ENCODE assay signal across 10 cellular contexts in genomic region chr20:34639755-34640222, GRCh38. TPM values are rescaled to one million over a fixed set of nuclear protein-coding genes. Genes with fewer than 3 reads are reported as not detected.
DNase-seq lines count a peak whose midpoint lies in the region; ATAC-seq and TF ChIP-seq lines count a peak whose summit lies in the region.
"Had no signal": no experiment of that assay in that cellular context is flagged by ENCODE, and none has a peak within 500 bp of the region (broad histone marks: within the 10 kb centered on the region; RNA-seq: fewer than 3 reads in every experiment).

No MANE protein-coding gene starts in this region.

- ATAC-seq in stimulated activated naive B cell treated with anti-CD40 and anti-IgM and Interleukin-4, amounts not matched to agents 10 μg/mL and 1 μg/mL and 100 μg/mL, for 72 hours (replicated peaks), result no peak
- no peak for ATAC-seq in HG02981 (IDR thresholded peaks at IDR 0.05; ENCODE audit: unreplicated experiment)
- no peak for ATAC-seq in GM19455 (IDR thresholded peaks at IDR 0.05; ENCODE audit: unreplicated experiment)
- ATAC-seq: stimulated activated naive CD8-positive, alpha-beta T cell treated with anti-CD3 and anti-CD28 coated beads, Interleukin-15, Interleukin-2, amounts not matched to agents 100 U/mL and 50 U/mL, for 24 hours had no signal

- intact Hi-C loops in dorsolateral prefrontal cortex (cut with DNase I), result loop anchor here in 1 of 2 donors (5.0 kb wide), 1 partner anchor 38 kb away; the partner anchor contains the start of gene PIGU

- H3K36me3 ChIP-seq in KOPT-K1 (ENCODE audit: insufficient read depth, low read length), result peaks cover 64% of the 10 kb centered on the region

- DNase-seq in NCI-H510A (lab: John Stamatoyannopoulos, UW), result peak; percentile 89
- no peak for DNase-seq in dorsolateral prefrontal cortex
- DNase-seq in stimulated activated naive B cell treated with anti-CD40 and anti-IgM and Interleukin-4, amounts not matched to agents 10 μg/mL and 1 μg/mL and 100 μg/mL, for 72 hours, result no peak
- DNase-seq in NOMO-1 treated with DMSO at 0.1 percent for 48 hours (lab: John Stamatoyannopoulos, UW; ENCODE audit: unreplicated experiment), result no peak
- no peak for DNase-seq in activated gamma-delta T cell treated with Interleukin-2 at 50 U/mL for 16 hours
- DNase-seq: H9; stimulated activated naive CD8-positive, alpha-beta T cell treated with anti-CD3 and anti-CD28 coated beads, Interleukin-15, Interleukin-2, amounts not matched to agents 100 U/mL and 50 U/mL, for 24 hours had no signal

- no peaks in the 10 kb centered on the region for H3K27me3 ChIP-seq in dorsolateral prefrontal cortex

- no peak overlapping the region for H3K4me3 Mint-ChIP-seq in stimulated activated naive B cell treated with anti-CD40 and anti-IgM and Interleukin-4, amounts not matched to agents 10 μg/mL and 1 μg/mL and 100 μg/mL, for 72 hours
- H3K4me3 Mint-ChIP-seq: H9 had no signal

- no peaks in the 10 kb centered on the region for H3K4me1 Mint-ChIP-seq in stimulated activated naive B cell treated with anti-CD40 and anti-IgM and Interleukin-4, amounts not matched to agents 10 μg/mL and 1 μg/mL and 100 μg/mL, for 72 hours
- H3K4me1 Mint-ChIP-seq: H9 had no signal

- H3K27ac ChIP-seq in KOPT-K1 (ENCODE audit: low read depth, low read length, poor library complexity, severe bottlenecking) (peak overlapping the region; percentile 27), dorsolateral prefrontal cortex (peak overlapping the region in 56 of 59 donors; percentile 26 to 99 (median 95))

- no peak overlapping the region for H3K4me3 ChIP-seq in dorsolateral prefrontal cortex

- no peak for TF ChIP-seq CTCF in dorsolateral prefrontal cortex (IDR thresholded peaks at IDR 0.05 in 54 of 56, conservative IDR thresholded peaks at IDR 0.05 in 2 of 56; ENCODE audit: low read depth in 1 of 56, partially characterized antibody in 56 of 56)

- no peaks in the 10 kb centered on the region for H3K9me3 ChIP-seq in KOPT-K1 (ENCODE audit: insufficient read depth, low read length, poor library complexity, severe bottlenecking)

- peaks cover 24 to 50% of the 10 kb centered on the region in 2 donors for H3K36me3 Mint-ChIP-seq in stimulated activated naive B cell treated with anti-CD40 and anti-IgM and Interleukin-4, amounts not matched to agents 10 μg/mL and 1 μg/mL and 100 μg/mL, for 72 hours

- no peaks in the 10 kb centered on the region for H3K9me3 Mint-ChIP-seq in stimulated activated naive B cell treated with anti-CD40 and anti-IgM and Interleukin-4, amounts not matched to agents 10 μg/mL and 1 μg/mL and 100 μg/mL, for 72 hours
- H3K9me3 Mint-ChIP-seq: H9 had no signal

- H3K27ac Mint-ChIP-seq in stimulated activated naive B cell treated with anti-CD40 and anti-IgM and Interleukin-4, amounts not matched to agents 10 μg/mL and 1 μg/mL and 100 μg/mL, for 72 hours, result peak overlapping the region; percentile 31
- H3K27ac Mint-ChIP-seq: H9 had no signal

- no peaks in the 10 kb centered on the region for H3K27me3 Mint-ChIP-seq in stimulated activated naive B cell treated with anti-CD40 and anti-IgM and Interleukin-4, amounts not matched to agents 10 μg/mL and 1 μg/mL and 100 μg/mL, for 72 hours

RNA-seq across cellular contexts. Expression of gene PIGU, which starts 37.1 kb away (rescaled TPM):
- 10 to 100 TPM; 15.5 to 38.4 (median 22.8) TPM for total RNA-seq in dorsolateral prefrontal cortex
